1 cellular context compared by ENCODE assay signal in genomic region chr18:644395-645004, GRCh38.
TF ChIP-seq lines count a peak whose summit lies in the region.

No MANE protein-coding gene starts in this region.

TF ChIP-seq in K562, 482 proteins besides CTCF, POLR2A, EP300 and RAD21 (continued from another document):
- TF ChIP-seq CTCFL (IDR thresholded peaks at IDR 0.05; ENCODE audit: borderline replicate concordance, insufficient read depth, low read depth, low read length, poor library complexity, severe bottlenecking): peak; percentile 61
